In the genomic region with DNA sequence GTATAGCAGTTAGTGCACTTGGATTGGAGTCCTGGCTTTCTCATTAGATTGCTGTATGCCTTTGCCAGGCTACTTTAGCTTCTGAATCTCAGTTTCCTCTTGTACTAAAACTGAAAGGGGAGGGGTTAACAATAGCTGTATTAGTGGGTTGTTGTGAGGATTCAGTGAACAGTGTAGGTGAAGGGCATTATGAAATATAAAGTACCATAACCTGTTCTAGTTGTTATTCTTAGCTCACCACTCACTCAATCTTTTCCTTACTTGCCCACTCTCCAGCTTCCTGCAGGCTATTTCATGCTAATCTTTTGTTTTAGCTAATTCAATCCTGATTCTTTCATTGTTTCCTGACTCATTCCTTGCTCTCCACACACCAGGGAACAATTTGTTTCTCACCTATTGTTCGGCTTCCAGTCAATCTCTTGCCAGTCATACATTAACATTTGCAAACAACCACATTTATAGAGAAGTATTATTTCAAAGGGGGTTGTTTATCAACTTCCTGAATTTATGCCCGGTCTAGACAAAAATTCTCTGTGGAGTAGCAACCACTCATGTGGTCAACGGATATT, we compare ENCODE assay signal across 20 cellular contexts. TPM values are rescaled to one million over a fixed set of nuclear protein-coding genes. Genes with fewer than 3 reads are reported as not detected.
DNase-seq lines count a peak whose midpoint lies in the region; ATAC-seq, FAIRE-seq and TF ChIP-seq lines count a peak whose summit lies in the region.
"Had no signal": no experiment of that assay in that cellular context is flagged by ENCODE, and none has a peak within 500 bp of the region (broad histone marks: within the 10 kb centered on the region; RNA-seq: fewer than 3 reads in every experiment).

No MANE protein-coding gene starts in this region.

- H3K27ac Mint-ChIP-seq in MCF 10A (ENCODE audit: low read depth, unreplicated experiment), result no peak overlapping the region
- H3K27ac Mint-ChIP-seq: CD4-positive, alpha-beta T cell had no signal

- no peaks in the 10 kb centered on the region for H3K79me2 ChIP-seq in keratinocyte (ENCODE audit: control insufficient read depth, insufficient read depth, low read length)

- no peak overlapping the region for H2AFZ ChIP-seq in keratinocyte (ENCODE audit: control insufficient read depth, low read length)

- H3K9ac ChIP-seq in keratinocyte (ENCODE audit: control insufficient read depth, extremely low read depth, insufficient read depth, low read length), result no peak overlapping the region

- H3K9me3 ChIP-seq in breast epithelium, result no peaks in the 10 kb centered on the region
- no peaks in the 10 kb centered on the region for H3K9me3 ChIP-seq in keratinocyte (ENCODE audit: control insufficient read depth, low read depth, low read length)
- peaks cover 0 to 3% (median 0%) of the 10 kb centered on the region in 3 donors for H3K9me3 ChIP-seq in tibial artery
- H3K9me3 ChIP-seq: A549, Caco-2 had no signal

- dilution Hi-C loops in keratinocyte (cut with MboI; ENCODE audit: extremely low pct_ligation_motif_present, low sequenced_read_pairs), result no loop called here

- no peak overlapping the region for H3K4me3 Mint-ChIP-seq in MCF 10A (ENCODE audit: unreplicated experiment)
- H3K4me3 Mint-ChIP-seq: CD4-positive, alpha-beta T cell; H9 had no signal

- no TSS peak for BruUV-seq in MCF 10A (replicated peaks; lab: Mats Ljungman, UMichigan)

- H3K4me1 ChIP-seq in breast epithelium (no peaks in the 10 kb centered on the region), keratinocyte (ENCODE audit: control insufficient read depth, extremely low read depth, insufficient read depth, low read length) (peaks cover 8% of the 10 kb centered on the region), tibial artery (no peaks in the 10 kb centered on the region)
- H3K4me1 ChIP-seq: A549, Caco-2 had no signal

- H3K9me1 ChIP-seq in keratinocyte (ENCODE audit: control insufficient read depth, extremely low read depth, insufficient read depth, low read length), result no peaks in the 10 kb centered on the region

- CTCF ChIA-PET in MCF 10A (lab: Yijun Ruan, JAX), result interaction anchor here (1.2 kb wide), 1 partner anchor 465 kb away, joined by 5 read pairs; no protein-coding TSS in a partner anchor

- POLR2A ChIA-PET in MCF 10A (lab: Yijun Ruan, JAX), result no interaction called here

- H3K27ac ChIP-seq in breast epithelium (no peak overlapping the region), keratinocyte (ENCODE audit: control insufficient read depth, insufficient read depth, low read length) (no peak overlapping the region), tibial artery (no peak overlapping the region)
- H3K27ac ChIP-seq: 22Rv1, A549, C4-2B had no signal

- peak; percentile 15 for DNase-seq in MCF 10A (ENCODE audit: unreplicated experiment)
- DNase-seq in breast epithelium (ENCODE audit: low spot score in 2 of 2), result no peak
- peak; percentile 41 for DNase-seq in epithelial cell of esophagus (ENCODE audit: low read depth)
- no peak for DNase-seq in keratinocyte (ENCODE audit: low read depth, low spot score)
- peak; percentile 60 for DNase-seq in renal cortical epithelial cell (ENCODE audit: low read depth)
- no peak for DNase-seq in NK-92 (lab: John Stamatoyannopoulos, UW; ENCODE audit: unreplicated experiment)
- DNase-seq in tibial artery, result no peak
- DNase-seq: AML-193; Caco-2; CD4-positive, alpha-beta T cell; DMS153; GDM1; GOT3; H9; IMR-90 had no signal

- H3K27me3 Mint-ChIP-seq in MCF 10A (ENCODE audit: insufficient read depth, unreplicated experiment), result peaks cover 67% of the 10 kb centered on the region
- H3K27me3 Mint-ChIP-seq: CD4-positive, alpha-beta T cell had no signal

- H3K4me1 Mint-ChIP-seq in MCF 10A (ENCODE audit: insufficient read depth, unreplicated experiment), result no peaks in the 10 kb centered on the region

- H3K36me3 ChIP-seq in breast epithelium (no peaks in the 10 kb centered on the region), keratinocyte (ENCODE audit: control insufficient read depth in 2 of 2, extremely low read depth in 1 of 2, insufficient read depth in 2 of 2, low read length in 2 of 2) (no peaks in the 10 kb centered on the region), tibial artery (no peaks in the 10 kb centered on the region)

- intact Hi-C loops in MCF 10A (cut with micrococcal nuclease) (no loop called here), breast epithelium (cut with DNase I; ENCODE audit: low total_unique reads) (no loop called here), tibial artery (cut with DNase I; ENCODE audit: low total_unique reads) (no loop called here)

- no peaks in the 10 kb centered on the region for H3K36me3 Mint-ChIP-seq in MCF 10A (ENCODE audit: insufficient read depth, unreplicated experiment)

- peak overlapping the region; percentile 27 for H3K4me2 ChIP-seq in keratinocyte (ENCODE audit: control insufficient read depth, extremely low read depth, insufficient read depth, low read depth, low read length)
- H3K4me2 ChIP-seq: A549 had no signal

- H3K27me3 ChIP-seq in breast epithelium, result peaks cover 0 to 52% of the 10 kb centered on the region in 2 donors
- H3K27me3 ChIP-seq in keratinocyte (ENCODE audit: control insufficient read depth, extremely low read depth, insufficient read depth, low read length), result no peaks in the 10 kb centered on the region
- H3K27me3 ChIP-seq in tibial artery, result no peaks in the 10 kb centered on the region

- no peaks in the 10 kb centered on the region for H4K20me1 ChIP-seq in keratinocyte (ENCODE audit: control insufficient read depth, extremely low read depth, insufficient read depth, low read length)

- ATAC-seq in HG03108 (IDR thresholded peaks at IDR 0.05; ENCODE audit: unreplicated experiment), result no peak
- ATAC-seq: A549 had no signal

- H3K9me3 Mint-ChIP-seq in MCF 10A (ENCODE audit: unreplicated experiment), result no peaks in the 10 kb centered on the region
- H3K9me3 Mint-ChIP-seq: CD4-positive, alpha-beta T cell had no signal

- TF ChIP-seq POLR2A in breast epithelium (IDR thresholded peaks at IDR 0.05), result no peak

- H3K4me3 ChIP-seq in breast epithelium (no peak overlapping the region), epithelial cell of esophagus (ENCODE audit: low read length) (no peak overlapping the region), keratinocyte (ENCODE audit: control insufficient read depth in 2 of 3, extremely low read depth in 1 of 3, insufficient read depth in 2 of 3, low read depth in 1 of 3, low read length in 3 of 3) (no peak overlapping the region), tibial artery (no peak overlapping the region)
- H3K4me3 ChIP-seq: A549 had no signal

- no peak for FAIRE-seq in keratinocyte (lab: Jason Lieb, UNC)
- FAIRE-seq: A549, D721Med had no signal

- TF ChIP-seq CTCF in MCF 10A (IDR thresholded peaks at IDR 0.05; ENCODE audit: unreplicated experiment) (no peak), breast epithelium (IDR thresholded peaks at IDR 0.05) (no peak), epithelial cell of esophagus (IDR thresholded peaks at IDR 0.05; ENCODE audit: insufficient read depth, low read depth, low read length, missing control alignments) (no peak), keratinocyte (optimal IDR thresholded peaks at IDR 0.05 in 1 of 3, IDR thresholded peaks at IDR 0.05 in 1 of 3, conservative IDR thresholded peaks at IDR 0.05 in 1 of 3; ENCODE audit: extremely low read depth in 1 of 3, insufficient read depth in 2 of 3, low read length in 3 of 3) (no peak), tibial artery (IDR thresholded peaks at IDR 0.05) (no peak)

RNA-seq across cellular contexts. Expression of a gene that starts 50.6 kb away (rescaled TPM):
- 1.1 and 1.3 TPM in 2 replicates for total RNA-seq in MCF 10A (2022)
- 1 to 10 TPM; 3.6 to 6.7 (median 5.0) TPM for total RNA-seq in breast epithelium
- polyA plus RNA-seq in keratinocyte, result 0.72 to 1.1 TPM (median 0.75 TPM) in 3 replicates
- polyA plus RNA-seq in keratinocyte (2011; ENCODE audit: low read depth), result 0.24 TPM
- polyA plus RNA-seq in keratinocyte (2011; cell fraction: cytosol; rRNA removed), result 0.68 and 0.74 TPM in 2 replicates
- polyA plus RNA-seq in keratinocyte (2011; cell fraction: nucleus; rRNA removed), result 1.5 and 1.8 TPM in 2 replicates
- 0.76 and 0.80 TPM in 2 replicates for polyA plus RNA-seq in keratinocyte (2012; ENCODE audit: low replicate concordance)
- polyA minus RNA-seq in keratinocyte, result 0.82 to 2.2 TPM (median 1.3 TPM) in 3 replicates
- 0.58 TPM for polyA minus RNA-seq in keratinocyte (2011; cell fraction: cytosol; rRNA and poly(A)+ RNA removed)
- polyA minus RNA-seq in keratinocyte (2011; cell fraction: nucleus; rRNA and poly(A)+ RNA removed), result 2.7 and 3.9 TPM in 2 replicates
- 0.55 and 0.87 TPM in 2 replicates for total RNA-seq in renal cortical epithelial cell
- polyA plus RNA-seq: IMR-90 had no signal

Comparison
In these comparisons a context has a peak if more than half of its experiments do, and no peak if none do; other contexts are left out.
1. DNase-seq: peak in MCF 10A (single experiment), epithelial cell of esophagus (single experiment) and renal cortical epithelial cell (single experiment); none in breast epithelium (0 of 2), keratinocyte (single experiment), NK-92 (single experiment) and tibial artery (0 of 2).